ENCODE assay signal across 13 cellular contexts in genomic region chrX:69505772-69506616, GRCh38. TPM values are rescaled to one million over a fixed set of nuclear protein-coding genes. Genes with fewer than 3 reads are reported as not detected.
DNase-seq lines count a peak whose midpoint lies in the region; ATAC-seq and TF ChIP-seq lines count a peak whose summit lies in the region.
"Had no signal": no experiment of that assay in that cellular context is flagged by ENCODE, and none has a peak within 500 bp of the region (broad histone marks: within the 10 kb centered on the region; RNA-seq: fewer than 3 reads in every experiment).

No MANE protein-coding gene starts in this region.

- POLR2A ChIA-PET in activated CD8-positive, alpha-beta T cell treated with anti-CD3 and anti-CD28 coated beads for 36 hours (lab: Charles Lee) = no interaction called here

- no peaks in the 10 kb centered on the region for H3K36me3 Mint-ChIP-seq in activated T-cell treated with anti-CD3 and anti-CD28 coated beads, Interleukin-2, amount 50 U/mL, for 24 hours (ENCODE audit: low read depth)
- no peaks in the 10 kb centered on the region for H3K36me3 Mint-ChIP-seq in activated CD8-positive, alpha-beta T cell treated with anti-CD3 and anti-CD28 coated beads for 36 hours (ENCODE audit: low read depth)
- H3K36me3 Mint-ChIP-seq in progenitor cell of endocrine pancreas (ENCODE audit: insufficient read depth) = no peaks in the 10 kb centered on the region

- CTCF ChIA-PET in activated CD8-positive, alpha-beta T cell treated with anti-CD3 and anti-CD28 coated beads for 36 hours (lab: Charles Lee) = no interaction called here

- TF ChIP-seq CTCF in activated CD8-positive, alpha-beta T cell treated with anti-CD3 and anti-CD28 coated beads for 36 hours (IDR thresholded peaks at IDR 0.05) = no peak
- TF ChIP-seq CTCF in progenitor cell of endocrine pancreas (IDR thresholded peaks at IDR 0.05; ENCODE audit: unreplicated experiment) = no peak

- peaks cover 3% of the 10 kb centered on the region for H3K4me1 Mint-ChIP-seq in activated T-cell treated with anti-CD3 and anti-CD28 coated beads, Interleukin-2, amount 50 U/mL, for 24 hours (ENCODE audit: low read depth)
- peaks cover 2% of the 10 kb centered on the region for H3K4me1 Mint-ChIP-seq in activated CD8-positive, alpha-beta T cell treated with anti-CD3 and anti-CD28 coated beads for 36 hours (ENCODE audit: low read depth)
- no peaks in the 10 kb centered on the region for H3K4me1 Mint-ChIP-seq in progenitor cell of endocrine pancreas (ENCODE audit: low read depth)
- H3K4me1 Mint-ChIP-seq: activated CD4-positive, alpha-beta T cell treated with anti-CD3 and anti-CD28 coated beads, Interleukin-2, amount 10 ng/mL, durations not matched to agents 7 days and 5 days had no signal

- no peak for DNase-seq in activated T-cell treated with anti-CD3 and anti-CD28 coated beads, Interleukin-2, amount 50 U/mL, for 24 hours
- no peak for DNase-seq in activated T-cell treated with anti-CD3 and anti-CD28 coated beads, Interleukin-2, amount 50 U/mL, for 48 hours
- no peak for DNase-seq in activated CD8-positive, alpha-beta T cell treated with anti-CD3 and anti-CD28 coated beads for 36 hours
- peak; percentile 37 for DNase-seq in left ventricle myocardium superior
- DNase-seq in progenitor cell of endocrine pancreas (ENCODE audit: low spot score, unreplicated experiment) = no peak
- no peak for DNase-seq in Ammon's horn (ENCODE audit: low spot score)
- DNase-seq in nucleus accumbens (lab: John Stamatoyannopoulos, UW) = no peak
- DNase-seq: activated CD4-positive, alpha-beta T cell treated with anti-CD3 and anti-CD28 coated beads, Interleukin-2, amount 10 ng/mL, durations not matched to agents 7 days and 5 days; aorta; NCI-H226; SHP77 treated with DMSO at 0.1 percent for 48 hours had no signal

- peaks cover 44% of the 10 kb centered on the region for H3K27me3 Mint-ChIP-seq in activated T-cell treated with anti-CD3 and anti-CD28 coated beads, Interleukin-2, amount 50 U/mL, for 24 hours
- H3K27me3 Mint-ChIP-seq in activated CD8-positive, alpha-beta T cell treated with anti-CD3 and anti-CD28 coated beads for 36 hours = peaks cover 22% of the 10 kb centered on the region
- H3K27me3 Mint-ChIP-seq in progenitor cell of endocrine pancreas = peaks cover 13% of the 10 kb centered on the region

- no peak overlapping the region for H3K27ac Mint-ChIP-seq in activated T-cell treated with anti-CD3 and anti-CD28 coated beads, Interleukin-2, amount 50 U/mL, for 24 hours
- H3K27ac Mint-ChIP-seq in activated CD8-positive, alpha-beta T cell treated with anti-CD3 and anti-CD28 coated beads for 36 hours = no peak overlapping the region
- H3K27ac Mint-ChIP-seq in progenitor cell of endocrine pancreas = no peak overlapping the region
- H3K27ac Mint-ChIP-seq: activated CD4-positive, alpha-beta T cell treated with anti-CD3 and anti-CD28 coated beads, Interleukin-2, amount 10 ng/mL, durations not matched to agents 7 days and 5 days had no signal

- no peaks in the 10 kb centered on the region for H3K9me3 Mint-ChIP-seq in activated T-cell treated with anti-CD3 and anti-CD28 coated beads, Interleukin-2, amount 50 U/mL, for 24 hours
- H3K9me3 Mint-ChIP-seq in activated CD8-positive, alpha-beta T cell treated with anti-CD3 and anti-CD28 coated beads for 36 hours = no peaks in the 10 kb centered on the region
- H3K9me3 Mint-ChIP-seq in progenitor cell of endocrine pancreas (ENCODE audit: low read depth) = peaks cover 3% of the 10 kb centered on the region
- H3K9me3 Mint-ChIP-seq: activated CD4-positive, alpha-beta T cell treated with anti-CD3 and anti-CD28 coated beads, Interleukin-2, amount 10 ng/mL, durations not matched to agents 7 days and 5 days had no signal

- H3K4me3 Mint-ChIP-seq in activated T-cell treated with anti-CD3 and anti-CD28 coated beads, Interleukin-2, amount 50 U/mL, for 24 hours = peak overlapping the region; percentile 59
- peak overlapping the region; percentile 55 for H3K4me3 Mint-ChIP-seq in activated CD8-positive, alpha-beta T cell treated with anti-CD3 and anti-CD28 coated beads for 36 hours
- H3K4me3 Mint-ChIP-seq in progenitor cell of endocrine pancreas (ENCODE audit: low read depth) = peak overlapping the region; percentile 77
- H3K4me3 Mint-ChIP-seq: activated CD4-positive, alpha-beta T cell treated with anti-CD3 and anti-CD28 coated beads, Interleukin-2, amount 10 ng/mL, durations not matched to agents 7 days and 5 days had no signal

- intact Hi-C loops in activated CD8-positive, alpha-beta T cell treated with anti-CD3 and anti-CD28 coated beads for 36 hours (cut with micrococcal nuclease) = no loop called here
- intact Hi-C loops in left ventricle myocardium superior (cut with micrococcal nuclease) = no loop called here

- no peak for ATAC-seq in activated CD8-positive, alpha-beta T cell treated with anti-CD3 and anti-CD28 coated beads for 36 hours
- ATAC-seq in left ventricle myocardium superior = peak; percentile 51
- no peak for ATAC-seq in activated CD4-positive, CD25-positive, alpha-beta regulatory T cell treated with anti-CD3 and anti-CD28 coated beads, Interleukin-2, amount 50 U/mL, for 24 hours

RNA-seq across cellular contexts. Expression of gene NALF2, which starts 1.9 kb away (rescaled TPM):
- total RNA-seq in activated CD8-positive, alpha-beta T cell treated with anti-CD3 and anti-CD28 coated beads for 36 hours = under 1 TPM; 0.13 to 0.18 TPM
- total RNA-seq in left ventricle myocardium superior (53.3 TPM), progenitor cell of endocrine pancreas (3.2 and 3.4 TPM in 2 replicates)
- total RNA-seq: fibroblast of lung had no signal

Comparison
In these comparisons a context has a peak if more than half of its experiments do, and no peak if none do; other contexts are left out.
1. RNA of gene NALF2, which starts 1.9 kb away (total RNA-seq): 53.3 TPM in left ventricle myocardium superior (single experiment); 3.2 to 3.4 TPM in progenitor cell of endocrine pancreas and 0.13 to 0.18 TPM in activated CD8-positive, alpha-beta T cell treated with anti-CD3 and anti-CD28 coated beads for 36 hours; every median in the first group is over 10 times any median in the second.
2. Peak in every context shown above with its lines, with median percentiles within 50 percentile points of each other: H3K4me3 Mint-ChIP-seq.